8 cellular contexts compared by ENCODE assay signal in genomic region chr22:18077639-18078328, GRCh38. TPM values are rescaled to one million over a fixed set of nuclear protein-coding genes. Genes with fewer than 3 reads are reported as not detected.
A peak's percentile ranks its signal among the peaks of the same experiment; 100 is the strongest.
DNase-seq lines count a peak whose midpoint lies in the region; ATAC-seq and TF ChIP-seq lines count a peak whose summit lies in the region.

Gene PEX26 (plus strand): TSS chr22:18077990. CDS start chr22:18078377, 387 bp downstream.

- no peak for TF ChIP-seq CTCF in CD8-positive, alpha-beta T cell (IDR thresholded peaks at IDR 0.05)

- no peaks in the 10 kb centered on the region for H3K27me3 Mint-ChIP-seq in CD8-positive, alpha-beta T cell (ENCODE audit: low read depth)
- no peaks in the 10 kb centered on the region for H3K27me3 Mint-ChIP-seq in effector memory CD8-positive, alpha-beta T cell
- no peaks in the 10 kb centered on the region for H3K27me3 Mint-ChIP-seq in memory B cell

- no peaks in the 10 kb centered on the region for H3K9me3 ChIP-seq in CD8-positive, alpha-beta T cell (ENCODE audit: low read length)

- peak within 1 kb of the TSS; percentile 89 for H3K4me3 ChIP-seq in CD8-positive, alpha-beta T cell (ENCODE audit: low read depth, low read length)

- peak within 1 kb of the TSS; percentile 78 for H3K27ac ChIP-seq in CD8-positive, alpha-beta T cell (ENCODE audit: low read depth, low read length)

- no peaks in the 10 kb centered on the region for H3K27me3 ChIP-seq in CD8-positive, alpha-beta T cell (ENCODE audit: insufficient read depth, low read length)

- intact Hi-C loops in CD8-positive, alpha-beta T cell (cut with DNase I, micrococcal nuclease), result loop anchor here (1.0 to 5.0 kb wide), 10 partner anchors 73 to 993 kb away; partner anchors contain the start of genes USP18 (in 2 of the 2), ATP6V1E1 (in 1 of the 2), BCL2L13 (in 1 of the 2) and HDHD5 (in 1 of the 2)

- peaks cover 20% of the 10 kb centered on the region for H3K36me3 ChIP-seq in CD8-positive, alpha-beta T cell (ENCODE audit: insufficient read depth, low read length)

- ATAC-seq in CD8-positive, alpha-beta T cell, result peak; percentile 97
- ATAC-seq in GM19463 (IDR thresholded peaks at IDR 0.05; ENCODE audit: unreplicated experiment) (peak; percentile 96), memory B cell (ENCODE audit: low read depth) (peak; percentile 98)
- ATAC-seq in effector memory CD8-positive, alpha-beta T cell (replicated peaks), result peak; percentile 98

- H3K4me1 ChIP-seq in CD8-positive, alpha-beta T cell (ENCODE audit: insufficient read depth, low read length), result peaks cover 30% of the 10 kb centered on the region

- POLR2A ChIA-PET in CD8-positive, alpha-beta T cell (lab: Charles Lee), result interaction anchor here (0.6 to 2.4 kb wide), 9 partner anchors 9 to 335 kb away, joined by 3 to 12 read pairs (median 5); partner anchors contain the start of gene USP18

- H3K36me3 Mint-ChIP-seq in CD8-positive, alpha-beta T cell, result peaks cover 47% of the 10 kb centered on the region
- H3K36me3 Mint-ChIP-seq in effector memory CD8-positive, alpha-beta T cell (ENCODE audit: insufficient read depth), result peaks cover 48% of the 10 kb centered on the region
- H3K36me3 Mint-ChIP-seq in memory B cell, result peaks cover 27% of the 10 kb centered on the region

- CTCF ChIA-PET in CD8-positive, alpha-beta T cell (lab: Charles Lee), result interaction anchor here (1.0 to 6.2 kb wide), 4 partner anchors 23 to 334 kb away, joined by 3 to 140 read pairs (median 8); no protein-coding TSS in a partner anchor

- peaks cover 55% of the 10 kb centered on the region for H3K4me1 Mint-ChIP-seq in CD8-positive, alpha-beta T cell (ENCODE audit: low read depth)
- peaks cover 31 to 47% of the 10 kb centered on the region in 2 donors for H3K4me1 Mint-ChIP-seq in effector memory CD8-positive, alpha-beta T cell (ENCODE audit: low read depth in 2 of 2)
- H3K4me1 Mint-ChIP-seq in memory B cell, result peaks cover 31% of the 10 kb centered on the region

- H3K4me3 Mint-ChIP-seq in CD8-positive, alpha-beta T cell, result peak within 1 kb of the TSS; percentile 98
- peak within 1 kb of the TSS; percentile 82 to 97 for H3K4me3 Mint-ChIP-seq in effector memory CD8-positive, alpha-beta T cell
- H3K4me3 Mint-ChIP-seq in memory B cell, result peak within 1 kb of the TSS; percentile 87

- no peaks in the 10 kb centered on the region for H3K9me3 Mint-ChIP-seq in CD8-positive, alpha-beta T cell
- H3K9me3 Mint-ChIP-seq in effector memory CD8-positive, alpha-beta T cell, result no peaks in the 10 kb centered on the region
- H3K9me3 Mint-ChIP-seq in memory B cell, result peaks cover 2% of the 10 kb centered on the region

- H3K27ac Mint-ChIP-seq in CD8-positive, alpha-beta T cell, result peak within 1 kb of the TSS; percentile 100
- H3K27ac Mint-ChIP-seq in effector memory CD8-positive, alpha-beta T cell, result peak within 1 kb of the TSS; percentile 93 to 97
- peak within 1 kb of the TSS; percentile 93 for H3K27ac Mint-ChIP-seq in memory B cell

- DNase-seq in CD8-positive, alpha-beta T cell, result peak; percentile 91 to 96 (median 93)
- DNase-seq in HS-27A (ENCODE audit: low read depth), result peak; percentile 80
- peak; percentile 95 to 98 for DNase-seq in NOMO-1 (lab: John Stamatoyannopoulos, UW; ENCODE audit: unreplicated experiment in 2 of 2)
- DNase-seq in activated CD8-positive, alpha-beta memory T cell treated with anti-CD3 and anti-CD28 coated beads for 4 hours (ENCODE audit: low read depth in 2 of 2), result peak; percentile 88 to 89
- peak; percentile 92 for DNase-seq in effector memory CD8-positive, alpha-beta T cell
- DNase-seq in memory B cell (ENCODE audit: low spot score in 2 of 2), result peak; percentile 81 to 91
- peak; percentile 85 for DNase-seq in stimulated activated CD8-positive, alpha-beta memory T cell treated with anti-CD3 and anti-CD28 coated beads, Interleukin-12 subunit alpha, Interleukin-12 subunit beta, amount 100 ng/mL, for 24 hours (ENCODE audit: extremely low read depth)

RNA-seq across cellular contexts. Expression of gene PEX26, which starts in this region (rescaled TPM):
- 10 to 100 TPM; 22.5 to 23.0 TPM for total RNA-seq in CD8-positive, alpha-beta T cell

Comparison
In these comparisons a context has a peak if more than half of its experiments do, and no peak if none do; other contexts are left out.
1. Peak in every context shown above with its lines: DNase-seq, ATAC-seq, H3K4me3 ChIP-seq and H3K27ac ChIP-seq.